Comparison of ENCODE assay signal across 21 cellular contexts in the genomic region with DNA sequence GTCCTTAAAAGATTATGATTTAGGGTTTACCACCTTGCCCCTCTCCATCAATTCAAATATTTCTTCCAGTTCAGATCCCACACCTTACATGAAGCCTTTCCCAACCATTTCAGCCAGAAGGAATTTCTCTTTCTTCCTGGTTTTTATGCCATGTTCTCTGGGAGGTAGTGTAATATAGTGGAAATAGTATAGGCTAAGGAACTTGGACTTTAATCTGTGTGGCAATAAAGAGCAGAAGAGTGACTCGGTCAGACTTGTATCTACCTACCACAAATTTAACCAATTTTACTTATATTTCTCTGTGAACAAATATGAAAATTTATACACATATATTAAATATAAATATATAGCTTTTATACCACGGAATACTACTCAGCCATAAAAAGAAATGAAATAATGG.
"Had no signal": no experiment of that assay in that cellular context is flagged by ENCODE, and none has a peak within 500 bp of the region (broad histone marks: within the 10 kb centered on the region; RNA-seq: fewer than 3 reads in every experiment).

No MANE protein-coding gene starts in this region.

- H3K79me2 ChIP-seq: hepatocyte had no signal

- ATAC-seq: foreskin keratinocyte, gastroesophageal sphincter, heart left ventricle, left lung, left ventricle myocardium superior, lower lobe of right lung had no signal

- H3K9me3 ChIP-seq: esophagus muscularis mucosa, gastroesophageal sphincter, heart left ventricle, left lung, lower lobe of right lung had no signal

- H3K4me3 ChIP-seq: coronary artery, dorsolateral prefrontal cortex, esophagus muscularis mucosa, gastroesophageal sphincter, heart left ventricle, hepatocyte, left lung, lower lobe of right lung had no signal

- FAIRE-seq: endothelial cell of umbilical vein, frontal cortex, kidney had no signal

- H3K4me2 ChIP-seq: hepatocyte had no signal

- H3K27ac ChIP-seq: coronary artery, dorsolateral prefrontal cortex, esophagus muscularis mucosa, foreskin keratinocyte, gastroesophageal sphincter, heart left ventricle, hepatocyte, left lung, lower lobe of right lung had no signal

- H3K36me3 ChIP-seq: esophagus muscularis mucosa, gastroesophageal sphincter, heart left ventricle, left lung, lower lobe of right lung had no signal

- DNase-seq: dermis blood vessel endothelial cell; dorsolateral prefrontal cortex; effector CD4-positive, alpha-beta T cell; effector memory CD4-positive, alpha-beta T cell; foreskin keratinocyte; heart left ventricle; hypothalamus; immature natural killer cell; islet precursor cell; kidney; kidney glomerular epithelial cell; left lung; left ventricle myocardium superior; lower lobe of right lung; mesenchymal stem cell had no signal

- H2AFZ ChIP-seq: hepatocyte had no signal

- H3K4me1 ChIP-seq: esophagus muscularis mucosa, foreskin keratinocyte, gastroesophageal sphincter, heart left ventricle, left lung, lower lobe of right lung had no signal

- H3K27me3 ChIP-seq: dorsolateral prefrontal cortex, esophagus muscularis mucosa, foreskin keratinocyte, gastroesophageal sphincter, heart left ventricle, hepatocyte, left lung had no signal
